ENCODE assay signal across 1 cellular context in the genomic region with DNA sequence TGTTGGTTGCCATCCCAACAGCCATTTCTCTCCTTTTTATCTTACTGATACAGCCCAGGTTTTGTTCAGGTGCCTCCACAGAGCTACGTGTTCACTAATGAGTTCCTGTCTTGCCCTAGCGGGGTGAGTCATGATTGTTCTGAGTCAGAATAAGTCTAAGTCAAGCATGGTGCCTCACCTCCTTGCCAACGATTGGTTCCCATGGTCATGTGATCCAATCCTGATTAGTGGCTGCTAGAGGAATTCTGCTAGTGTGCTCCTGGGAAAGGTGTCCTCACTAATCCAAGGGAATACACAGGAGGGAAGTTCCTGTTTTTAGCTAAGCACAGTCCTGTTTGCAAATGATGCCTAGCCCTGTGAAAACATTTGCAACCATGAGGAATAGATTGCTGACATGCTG.
TF ChIP-seq lines count a peak whose summit lies in the region.

No MANE protein-coding gene starts in this region.

TF ChIP-seq in K562, 482 proteins besides CTCF, POLR2A, EP300 and RAD21 (continued from another document):
- TF ChIP-seq, protein P1, sequence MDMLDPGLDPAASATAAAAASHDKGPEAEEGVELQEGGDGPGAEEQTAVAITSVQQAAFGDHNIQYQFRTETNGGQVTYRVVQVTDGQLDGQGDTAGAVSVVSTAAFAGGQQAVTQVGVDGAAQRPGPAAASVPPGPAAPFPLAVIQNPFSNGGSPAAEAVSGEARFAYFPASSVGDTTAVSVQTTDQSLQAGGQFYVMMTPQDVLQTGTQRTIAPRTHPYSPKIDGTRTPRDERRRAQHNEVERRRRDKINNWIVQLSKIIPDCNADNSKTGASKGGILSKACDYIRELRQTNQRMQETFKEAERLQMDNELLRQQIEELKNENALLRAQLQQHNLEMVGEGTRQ (CRISPR knock-in tag; IDR thresholded peaks at IDR 0.05), result peak; percentile 77
- TF ChIP-seq JUND (IDR thresholded peaks at IDR 0.05; ENCODE audit: borderline replicate concordance, low read depth, low read length) (peak; percentile 52; the same call in 1 of the 2 replicates), JUND (tag; IDR thresholded peaks at IDR 0.05; ENCODE audit: borderline replicate concordance, low read depth, low read length) (peak; percentile 44; the same call in 1 of the 3 replicates), TOE1 (IDR thresholded peaks at IDR 0.05; ENCODE audit: borderline replicate concordance) (peak; percentile 67; the same call in 1 of the 2 replicates), TOE1 (CRISPR knock-in tag; IDR thresholded peaks at IDR 0.05; ENCODE audit: borderline replicate concordance, low read depth) (no peak), RAD51 (IDR thresholded peaks at IDR 0.05; ENCODE audit: borderline replicate concordance, low read depth) (peak; percentile 60), NFIX (CRISPR knock-in tag; IDR thresholded peaks at IDR 0.05; ENCODE audit: low read depth) (no peak), TRIM28 (IDR thresholded peaks at IDR 0.05) (no peak), FOSL1 (tag; conservative IDR thresholded peaks at IDR 0.05) (peak; percentile 84)
- TF ChIP-seq, protein P2, sequence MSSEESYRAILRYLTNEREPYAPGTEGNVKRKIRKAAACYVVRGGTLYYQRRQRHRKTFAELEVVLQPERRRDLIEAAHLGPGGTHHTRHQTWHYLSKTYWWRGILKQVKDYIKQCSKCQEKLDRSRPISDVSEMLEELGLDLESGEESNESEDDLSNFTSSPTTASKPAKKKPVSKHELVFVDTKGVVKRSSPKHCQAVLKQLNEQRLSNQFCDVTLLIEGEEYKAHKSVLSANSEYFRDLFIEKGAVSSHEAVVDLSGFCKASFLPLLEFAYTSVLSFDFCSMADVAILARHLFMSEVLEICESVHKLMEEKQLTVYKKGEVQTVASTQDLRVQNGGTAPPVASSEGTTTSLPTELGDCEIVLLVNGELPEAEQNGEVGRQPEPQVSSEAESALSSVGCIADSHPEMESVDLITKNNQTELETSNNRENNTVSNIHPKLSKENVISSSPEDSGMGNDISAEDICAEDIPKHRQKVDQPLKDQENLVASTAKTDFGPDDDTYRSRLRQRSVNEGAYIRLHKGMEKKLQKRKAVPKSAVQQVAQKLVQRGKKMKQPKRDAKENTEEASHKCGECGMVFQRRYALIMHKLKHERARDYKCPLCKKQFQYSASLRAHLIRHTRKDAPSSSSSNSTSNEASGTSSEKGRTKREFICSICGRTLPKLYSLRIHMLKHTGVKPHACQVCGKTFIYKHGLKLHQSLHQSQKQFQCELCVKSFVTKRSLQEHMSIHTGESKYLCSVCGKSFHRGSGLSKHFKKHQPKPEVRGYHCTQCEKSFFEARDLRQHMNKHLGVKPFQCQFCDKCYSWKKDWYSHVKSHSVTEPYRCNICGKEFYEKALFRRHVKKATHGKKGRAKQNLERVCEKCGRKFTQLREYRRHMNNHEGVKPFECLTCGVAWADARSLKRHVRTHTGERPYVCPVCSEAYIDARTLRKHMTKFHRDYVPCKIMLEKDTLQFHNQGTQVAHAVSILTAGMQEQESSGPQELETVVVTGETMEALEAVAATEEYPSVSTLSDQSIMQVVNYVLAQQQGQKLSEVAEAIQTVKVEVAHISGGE (CRISPR knock-in tag; IDR thresholded peaks at IDR 0.05), result peak in 1 of 3 experiments; percentile 86; a peak in 2 of 6 replicates
- TF ChIP-seq, protein P3, sequence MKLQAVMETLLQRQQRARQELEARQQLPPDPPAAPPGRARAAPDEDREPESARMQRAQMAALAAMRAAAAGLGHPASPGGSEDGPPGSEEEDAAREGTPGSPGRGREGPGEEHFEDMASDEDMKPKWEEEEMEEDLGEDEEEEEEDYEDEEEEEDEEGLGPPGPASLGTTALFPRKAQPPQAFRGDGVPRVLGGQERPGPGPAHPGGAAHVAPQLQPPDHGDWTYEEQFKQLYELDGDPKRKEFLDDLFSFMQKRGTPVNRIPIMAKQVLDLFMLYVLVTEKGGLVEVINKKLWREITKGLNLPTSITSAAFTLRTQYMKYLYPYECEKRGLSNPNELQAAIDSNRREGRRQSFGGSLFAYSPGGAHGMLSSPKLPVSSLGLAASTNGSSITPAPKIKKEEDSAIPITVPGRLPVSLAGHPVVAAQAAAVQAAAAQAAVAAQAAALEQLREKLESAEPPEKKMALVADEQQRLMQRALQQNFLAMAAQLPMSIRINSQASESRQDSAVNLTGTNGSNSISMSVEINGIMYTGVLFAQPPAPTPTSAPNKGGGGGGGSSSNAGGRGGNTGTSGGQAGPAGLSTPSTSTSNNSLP (IDR thresholded peaks at IDR 0.05; ENCODE audit: borderline replicate concordance, low read depth, low read length), result no peak
- TF ChIP-seq, protein P4, sequence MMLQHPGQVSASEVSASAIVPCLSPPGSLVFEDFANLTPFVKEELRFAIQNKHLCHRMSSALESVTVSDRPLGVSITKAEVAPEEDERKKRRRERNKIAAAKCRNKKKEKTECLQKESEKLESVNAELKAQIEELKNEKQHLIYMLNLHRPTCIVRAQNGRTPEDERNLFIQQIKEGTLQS (IDR thresholded peaks at IDR 0.05), result peak; percentile 67; the same call in 1 of the 2 replicates
- TF ChIP-seq, protein P4 (CRISPR knock-in tag; conservative IDR thresholded peaks at IDR 0.05), result no peak
- TF ChIP-seq, protein P5, sequence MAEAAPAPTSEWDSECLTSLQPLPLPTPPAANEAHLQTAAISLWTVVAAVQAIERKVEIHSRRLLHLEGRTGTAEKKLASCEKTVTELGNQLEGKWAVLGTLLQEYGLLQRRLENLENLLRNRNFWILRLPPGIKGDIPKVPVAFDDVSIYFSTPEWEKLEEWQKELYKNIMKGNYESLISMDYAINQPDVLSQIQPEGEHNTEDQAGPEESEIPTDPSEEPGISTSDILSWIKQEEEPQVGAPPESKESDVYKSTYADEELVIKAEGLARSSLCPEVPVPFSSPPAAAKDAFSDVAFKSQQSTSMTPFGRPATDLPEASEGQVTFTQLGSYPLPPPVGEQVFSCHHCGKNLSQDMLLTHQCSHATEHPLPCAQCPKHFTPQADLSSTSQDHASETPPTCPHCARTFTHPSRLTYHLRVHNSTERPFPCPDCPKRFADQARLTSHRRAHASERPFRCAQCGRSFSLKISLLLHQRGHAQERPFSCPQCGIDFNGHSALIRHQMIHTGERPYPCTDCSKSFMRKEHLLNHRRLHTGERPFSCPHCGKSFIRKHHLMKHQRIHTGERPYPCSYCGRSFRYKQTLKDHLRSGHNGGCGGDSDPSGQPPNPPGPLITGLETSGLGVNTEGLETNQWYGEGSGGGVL (CRISPR knock-in tag; IDR thresholded peaks at IDR 0.05), result no peak
TF ChIP-seq in K562: peak in this region for 9.
